Comparison of ENCODE assay signal across 2 cellular contexts in genomic region chr20:54651252-54651651, GRCh38.
TF ChIP-seq lines count a peak whose summit lies in the region.

No MANE protein-coding gene starts in this region.

TF ChIP-seq in HepG2, 621 proteins besides CTCF, POLR2A, EP300 and RAD21 (continued from another document):
- no peak for TF ChIP-seq PLSCR1 (CRISPR knock-in tag; IDR thresholded peaks at IDR 0.05; ENCODE audit: borderline replicate concordance)
- no peak for TF ChIP-seq ZNF75D (CRISPR knock-in tag; IDR thresholded peaks at IDR 0.05; ENCODE audit: borderline replicate concordance)
- TF ChIP-seq BORCS8-MEF2B (CRISPR knock-in tag; IDR thresholded peaks at IDR 0.05) = no peak
- TF ChIP-seq ARNT (IDR thresholded peaks at IDR 0.05) = no peak
- no peak for TF ChIP-seq ZNF512B (CRISPR knock-in tag; IDR thresholded peaks at IDR 0.05; ENCODE audit: borderline replicate concordance)
- TF ChIP-seq ZGPAT (CRISPR knock-in tag; IDR thresholded peaks at IDR 0.05) = no peak
- no peak for TF ChIP-seq KDM4B (CRISPR knock-in tag; IDR thresholded peaks at IDR 0.05)
- no peak for TF ChIP-seq ZNF740 (CRISPR knock-in tag; IDR thresholded peaks at IDR 0.05)
- TF ChIP-seq ZBTB14 (CRISPR knock-in tag; IDR thresholded peaks at IDR 0.05) = no peak
- no peak for TF ChIP-seq MIER2 (CRISPR knock-in tag; IDR thresholded peaks at IDR 0.05)
- no peak for TF ChIP-seq SIN3B (IDR thresholded peaks at IDR 0.05; ENCODE audit: low read length)
- no peak for TF ChIP-seq ZNF124 (CRISPR knock-in tag; IDR thresholded peaks at IDR 0.05)
- no peak for TF ChIP-seq HNRNPUL1 (IDR thresholded peaks at IDR 0.05; ENCODE audit: low read depth, low read length)
- TF ChIP-seq STAG1 (CRISPR knock-in tag; IDR thresholded peaks at IDR 0.05) = no peak
- no peak for TF ChIP-seq MXD4 (CRISPR knock-in tag; IDR thresholded peaks at IDR 0.05)
- no peak for TF ChIP-seq ZMAT3 (CRISPR knock-in tag; conservative IDR thresholded peaks at IDR 0.05)
- TF ChIP-seq THAP8 (CRISPR knock-in tag; IDR thresholded peaks at IDR 0.05; ENCODE audit: borderline replicate concordance) = no peak

TF ChIP-seq in GM12878, 131 proteins besides CTCF, POLR2A, EP300 and RAD21 (continued from another document):
- TF ChIP-seq ZBTB33 (IDR thresholded peaks at IDR 0.05) (no peak), NFXL1 (IDR thresholded peaks at IDR 0.05; ENCODE audit: borderline replicate concordance) (peak; percentile 17; the same call in 1 of the 2 replicates), CREM (IDR thresholded peaks at IDR 0.05; ENCODE audit: low read depth) (no peak)
